In the genomic region with DNA sequence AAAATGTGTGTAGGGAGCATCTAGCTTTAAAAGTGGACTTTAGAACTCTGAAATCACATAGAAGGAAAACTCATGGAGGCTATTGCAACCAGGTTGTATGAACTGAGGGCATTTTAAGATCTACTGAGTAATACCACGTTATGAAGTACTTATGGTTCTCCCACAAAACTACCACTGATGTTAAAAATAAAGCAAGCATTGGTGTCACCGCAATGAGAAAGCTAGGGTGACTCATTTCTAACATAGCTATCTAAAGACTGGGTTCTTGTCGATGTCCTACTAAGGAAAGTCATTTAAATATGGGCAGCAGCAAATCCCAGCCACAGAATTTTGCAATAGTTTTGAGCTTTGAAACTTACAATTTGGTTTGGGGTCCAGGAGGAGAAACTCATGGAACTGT, we compare ENCODE assay signal across 12 cellular contexts.
DNase-seq lines count a peak whose midpoint lies in the region; ATAC-seq and TF ChIP-seq lines count a peak whose summit lies in the region.
"Had no signal": no experiment of that assay in that cellular context is flagged by ENCODE, and none has a peak within 500 bp of the region (broad histone marks: within the 10 kb centered on the region; RNA-seq: fewer than 3 reads in every experiment).

No MANE protein-coding gene starts in this region.

- no peak overlapping the region for H3K4me3 ChIP-seq in stomach

- WGBS in stomach, 5 donors = 74 to 83% (median 79%) methylated on average over 3 of the region's 3 CpGs

- ATAC-seq in GM18502 (IDR thresholded peaks at IDR 0.05; ENCODE audit: poor library complexity, unreplicated experiment) = peak; percentile 97
- peak; percentile 90 for ATAC-seq in GM21825 (IDR thresholded peaks at IDR 0.05; ENCODE audit: unreplicated experiment)
- ATAC-seq in HG03457 (IDR thresholded peaks at IDR 0.05; ENCODE audit: unreplicated experiment) = peak; percentile 76

- H3K36me3 ChIP-seq in stomach = no peaks in the 10 kb centered on the region

- intact Hi-C loops in stomach (cut with DNase I; ENCODE audit: low total_unique reads) = no loop called here

- TF ChIP-seq POLR2A in stomach (IDR thresholded peaks at IDR 0.05) = no peak

- H3K27ac ChIP-seq in stomach = no peak overlapping the region

- H3K9me3 ChIP-seq in stomach = no peaks in the 10 kb centered on the region

- DNase-seq in amniotic epithelial cell (ENCODE audit: low read depth) (peak; percentile 53), stomach (no peak), GF-D8 (lab: John Stamatoyannopoulos, UW) (no peak), NCI-H526 treated with DMSO at 0.1 percent for 48 hours (lab: John Stamatoyannopoulos, UW) (no peak)
- DNase-seq in activated CD4-positive, alpha-beta T cell treated with anti-CD3 and anti-CD28 coated beads for 48 hours = no peak
- DNase-seq: amniotic stem cell; CD8-positive, alpha-beta memory T cell; NCI-H446; trophoblast cell had no signal

- no peaks in the 10 kb centered on the region for H3K4me1 ChIP-seq in stomach

- TF ChIP-seq CTCF in stomach (IDR thresholded peaks at IDR 0.05) = no peak

- TF ChIP-seq EP300 in stomach (IDR thresholded peaks at IDR 0.05) = no peak

- H3K27me3 ChIP-seq in stomach = no peaks in the 10 kb centered on the region
